Comparison of ENCODE assay signal across 20 cellular contexts in genomic region chr7:83738436-83738835, GRCh38.
A peak's percentile ranks its signal among the peaks of the same experiment; 100 is the strongest.
DNase-seq lines count a peak whose midpoint lies in the region; ATAC-seq lines count a peak whose summit lies in the region.
"Had no signal": no experiment of that assay in that cellular context is flagged by ENCODE, and none has a peak within 500 bp of the region (broad histone marks: within the 10 kb centered on the region; RNA-seq: fewer than 3 reads in every experiment).

No MANE protein-coding gene starts in this region.

- H3K9me3 Mint-ChIP-seq in stimulated activated memory B cell treated with anti-CD40 and anti-IgM and Interleukin-4, amounts not matched to agents 10 μg/mL and 1 μg/mL and 100 μg/mL, for 72 hours: peaks cover 3% of the 10 kb centered on the region
- H3K9me3 Mint-ChIP-seq: activated naive CD8-positive, alpha-beta T cell treated with anti-CD3 and anti-CD28 coated beads, Interleukin-2, amount 10 ng/mL, durations not matched to agents 7 days and 5 days; T-helper 2 cell treated with Interferon-gamma antibody and Interleukin-4, amounts not matched to agents 5 μg/mL and 100 μg/mL, for 36 hours had no signal

- DNase-seq in NCI-H1105 (lab: John Stamatoyannopoulos, UW) (peak; percentile 70), NCI-H1436 treated with DMSO at 0.1 percent for 48 hours (lab: John Stamatoyannopoulos, UW) (peak; percentile 51), NCI-H69 (lab: John Stamatoyannopoulos, UW) (peak; percentile 85), pons (ENCODE audit: low spot score) (peak; percentile 53), RKO (ENCODE audit: low spot score) (no peak), SHP77 (lab: John Stamatoyannopoulos, UW) (no peak)
- DNase-seq: activated gamma-delta T cell; activated naive CD8-positive, alpha-beta T cell treated with anti-CD3 and anti-CD28 coated beads, Interleukin-2, amount 10 ng/mL, durations not matched to agents 7 days and 5 days; aorta; GDM1; KG1; mammary epithelial cell; MG63; NCI-H187 treated with DMSO at 0.1 percent for 48 hours; NK-92 treated with Interleukin-12 subunit alpha and Interleukin-12 subunit beta, amount 100 ng/mL, for 24 hours; stimulated activated CD4-positive, alpha-beta T cell treated with anti-CD3 and anti-CD28 coated beads, Interleukin-4, amount 100 ng/mL, for 24 hours; transverse colon had no signal

- H3K4me1 Mint-ChIP-seq in stimulated activated memory B cell treated with anti-CD40 and anti-IgM and Interleukin-4, amounts not matched to agents 10 μg/mL and 1 μg/mL and 100 μg/mL, for 72 hours: no peaks in the 10 kb centered on the region
- H3K4me1 Mint-ChIP-seq: activated naive CD8-positive, alpha-beta T cell treated with anti-CD3 and anti-CD28 coated beads, Interleukin-2, amount 10 ng/mL, durations not matched to agents 7 days and 5 days had no signal

- H3K4me3 Mint-ChIP-seq in stimulated activated memory B cell treated with anti-CD40 and anti-IgM and Interleukin-4, amounts not matched to agents 10 μg/mL and 1 μg/mL and 100 μg/mL, for 72 hours: no peak overlapping the region
- H3K4me3 Mint-ChIP-seq: activated naive CD8-positive, alpha-beta T cell treated with anti-CD3 and anti-CD28 coated beads, Interleukin-2, amount 10 ng/mL, durations not matched to agents 7 days and 5 days; natural killer cell treated with Interleukin-12 subunit alpha and Interleukin-12 subunit beta and Interleukin-15 and Interleukin-18, amount 100 ng/mL, for 72 hours; T-helper 2 cell treated with Interferon-gamma antibody and Interleukin-4, amounts not matched to agents 5 μg/mL and 100 μg/mL, for 36 hours had no signal

- H3K27me3 Mint-ChIP-seq in stimulated activated memory B cell treated with anti-CD40 and anti-IgM and Interleukin-4, amounts not matched to agents 10 μg/mL and 1 μg/mL and 100 μg/mL, for 72 hours: no peaks in the 10 kb centered on the region
- H3K27me3 Mint-ChIP-seq: activated naive CD8-positive, alpha-beta T cell treated with anti-CD3 and anti-CD28 coated beads, Interleukin-2, amount 10 ng/mL, durations not matched to agents 7 days and 5 days; natural killer cell treated with Interleukin-12 subunit alpha and Interleukin-12 subunit beta and Interleukin-15 and Interleukin-18, amount 100 ng/mL, for 72 hours had no signal

- H3K36me3 Mint-ChIP-seq in stimulated activated memory B cell treated with anti-CD40 and anti-IgM and Interleukin-4, amounts not matched to agents 10 μg/mL and 1 μg/mL and 100 μg/mL, for 72 hours: no peaks in the 10 kb centered on the region
- H3K36me3 Mint-ChIP-seq: activated naive CD8-positive, alpha-beta T cell treated with anti-CD3 and anti-CD28 coated beads, Interleukin-2, amount 10 ng/mL, durations not matched to agents 7 days and 5 days had no signal

- ATAC-seq in stimulated activated memory B cell treated with anti-CD40 and anti-IgM and Interleukin-4, amounts not matched to agents 10 μg/mL and 1 μg/mL and 100 μg/mL, for 72 hours: no peak
- ATAC-seq: natural killer cell treated with Interleukin-12 subunit alpha and Interleukin-12 subunit beta and Interleukin-15 and Interleukin-18, amount 100 ng/mL, for 72 hours had no signal

- no peak overlapping the region for H3K27ac Mint-ChIP-seq in stimulated activated memory B cell treated with anti-CD40 and anti-IgM and Interleukin-4, amounts not matched to agents 10 μg/mL and 1 μg/mL and 100 μg/mL, for 72 hours
- H3K27ac Mint-ChIP-seq: activated naive CD8-positive, alpha-beta T cell treated with anti-CD3 and anti-CD28 coated beads, Interleukin-2, amount 10 ng/mL, durations not matched to agents 7 days and 5 days; natural killer cell treated with Interleukin-12 subunit alpha and Interleukin-12 subunit beta and Interleukin-15 and Interleukin-18, amount 100 ng/mL, for 72 hours; T-helper 2 cell treated with Interferon-gamma antibody and Interleukin-4, amounts not matched to agents 5 μg/mL and 100 μg/mL, for 36 hours had no signal

Comparison
In these comparisons a context has a peak if more than half of its experiments do, and no peak if none do; other contexts are left out.
1. DNase-seq: peak in NCI-H1105 (single experiment), NCI-H1436 treated with DMSO at 0.1 percent for 48 hours (single experiment), NCI-H69 (single experiment) and pons (single experiment); none in RKO (single experiment) and SHP77 (0 of 2).